In the genomic region with DNA sequence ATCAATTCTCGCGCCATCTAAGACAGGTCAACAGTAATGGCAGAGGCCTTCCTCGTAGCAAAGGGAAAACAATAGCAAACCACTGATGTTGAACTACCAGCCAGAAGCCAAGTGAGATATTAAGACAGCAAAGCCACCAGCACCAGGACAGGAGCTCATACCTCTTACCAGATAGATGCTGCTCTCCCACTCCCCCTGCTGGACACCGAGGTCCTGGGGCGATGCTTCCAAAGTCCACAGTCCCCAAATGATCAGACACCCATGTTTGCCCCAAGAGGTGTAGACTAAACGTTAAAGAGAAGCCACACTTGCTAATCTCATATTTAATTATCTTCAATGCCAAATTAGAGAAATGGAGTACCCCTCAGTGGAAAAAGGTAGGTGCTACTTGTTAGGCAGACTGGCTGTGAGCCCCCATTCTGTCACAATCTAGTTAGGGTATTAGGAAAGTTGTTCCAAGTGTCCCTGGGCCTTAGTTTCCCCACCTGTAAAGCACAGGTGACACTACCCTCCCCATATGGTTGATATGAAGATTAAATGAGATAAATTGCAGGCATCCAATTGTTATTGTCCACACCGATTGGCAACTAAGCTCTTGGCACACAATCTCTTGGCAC, we compare ENCODE assay signal across 8 cellular contexts. TPM values are rescaled to one million over a fixed set of nuclear protein-coding genes. Genes with fewer than 3 reads are reported as not detected.
A peak's percentile ranks its signal among the peaks of the same experiment; 100 is the strongest.
DNase-seq lines count a peak whose midpoint lies in the region; ATAC-seq and TF ChIP-seq lines count a peak whose summit lies in the region.

No MANE protein-coding gene starts in this region.

- H3K27ac ChIP-seq in C4-2B: no peak overlapping the region
- no peak overlapping the region for H3K27ac ChIP-seq in RWPE1

- CTCF ChIA-PET in RWPE1 (lab: Yijun Ruan, JAX): interaction anchor here (0.5 to 1.4 kb wide), 12 partner anchors 8 to 1727 kb away, joined by 3 to 7 read pairs (median 3); no protein-coding TSS in a partner anchor

- POLR2A ChIA-PET in RWPE1 (lab: Yijun Ruan, JAX; ENCODE audit: low non-redundant PET): no interaction called here

- peak; percentile 93 for TF ChIP-seq CTCF in C4-2B (conservative IDR thresholded peaks at IDR 0.05)
- peak; percentile 66 for TF ChIP-seq CTCF in RWPE1 (conservative IDR thresholded peaks at IDR 0.05; ENCODE audit: low read depth)

- DNase-seq in RWPE1 (ENCODE audit: low spot score) (peak; percentile 55), globus pallidus (ENCODE audit: low spot score) (peak; percentile 21), renal cortical epithelial cell (ENCODE audit: low read depth) (peak; percentile 50), DMS79 treated with DMSO at 0.1 percent for 48 hours (lab: John Stamatoyannopoulos, UW) (no peak)
- peak; percentile 46 to 54 for DNase-seq in activated T-helper 1 cell treated with anti-CD3 and anti-CD28 coated beads, Interleukin-2, amount 50 U/mL, for 16 hours (ENCODE audit: low read depth in 1 of 2, low spot score in 1 of 2)

- ATAC-seq in GM19023 (IDR thresholded peaks at IDR 0.05; ENCODE audit: unreplicated experiment) (peak; percentile 58), HG03571 (IDR thresholded peaks at IDR 0.05; ENCODE audit: unreplicated experiment) (peak; percentile 66)

RNA-seq across cellular contexts. Expression of a gene that starts 39.9 kb away (rescaled TPM):
- total RNA-seq in renal cortical epithelial cell: 55.1 and 66.7 TPM in 2 replicates

RNA-seq across cellular contexts. Expression of a gene that starts 55.7 kb away (rescaled TPM):
- 52.3 and 84.2 TPM in 2 replicates for total RNA-seq in renal cortical epithelial cell
